ENCODE assay signal across 9 cellular contexts in genomic region chrX:153411988-153412574, GRCh38. TPM values are rescaled to one million over a fixed set of nuclear protein-coding genes. Genes with fewer than 3 reads are reported as not detected.
DNase-seq lines count a peak whose midpoint lies in the region; ATAC-seq, FAIRE-seq and TF ChIP-seq lines count a peak whose summit lies in the region.
"Had no signal": no experiment of that assay in that cellular context is flagged by ENCODE, and none has a peak within 500 bp of the region (broad histone marks: within the 10 kb centered on the region; RNA-seq: fewer than 3 reads in every experiment).

No MANE protein-coding gene starts in this region.

- H3K27me3 ChIP-seq in H1 (replicated peaks in 1 of 4; ENCODE audit: control insufficient read depth in 3 of 4, extremely low read depth in 1 of 4, insufficient read depth in 3 of 4, low read length in 3 of 4) (peaks cover 8 to 25% (median 16%) of the 10 kb centered on the region in 4 experiments), psoas muscle (ENCODE audit: insufficient read depth in 3 of 3, low read length in 2 of 3) (peaks cover 0 to 31% (median 5%) of the 10 kb centered on the region in 3 donors)
- H3K27me3 ChIP-seq: SJCRH30 had no signal

- no peak overlapping the region for H3K56ac ChIP-seq in H1 (replicated peaks; ENCODE audit: insufficient read length, low read depth, low read length)

- no peak overlapping the region for H3K9ac ChIP-seq in H1 (replicated peaks in 1 of 4; ENCODE audit: extremely low read depth in 1 of 4, low read depth in 3 of 4, low read length in 3 of 4)

- no peak for ATAC-seq in psoas muscle
- no peak for ATAC-seq in HG03139 (IDR thresholded peaks at IDR 0.05; ENCODE audit: unreplicated experiment)
- ATAC-seq in HG03378 (IDR thresholded peaks at IDR 0.05; ENCODE audit: unreplicated experiment) = no peak

- no peak for TF ChIP-seq EP300 in H1 (IDR thresholded peaks at IDR 0.05; ENCODE audit: borderline replicate concordance in 1 of 2, low read depth in 2 of 2, low read length in 2 of 2)

- intact Hi-C loops in psoas muscle (cut with DNase I) = no loop called here

- H3K79me1 ChIP-seq in H1 (ENCODE audit: low read depth, low read length) = no peaks in the 10 kb centered on the region

- no peak overlapping the region for H2BK20ac ChIP-seq in H1 (ENCODE audit: low read length)

- CTCF ChIA-PET in H1 (lab: Charles Lee; ENCODE audit: partially characterized antibody) = no interaction called here

- no peak overlapping the region for H4K8ac ChIP-seq in H1 (ENCODE audit: extremely low read depth, insufficient read depth, low read length)

- H4K5ac ChIP-seq in H1 (ENCODE audit: insufficient read length, low read depth, low read length) = no peak overlapping the region

- no peak for FAIRE-seq in H1 (lab: Jason Lieb, UNC)

- no peak overlapping the region for H2BK12ac ChIP-seq in H1 (ENCODE audit: low read depth, low read length)

- H3K23me2 ChIP-seq in H1 (ENCODE audit: low read depth, low read length) = peaks cover 3% of the 10 kb centered on the region; the same call in 1 of the 2 replicates

- no peak overlapping the region for H2BK5ac ChIP-seq in H1 (ENCODE audit: low read depth, low read length)

- H4K91ac ChIP-seq in H1 (replicated peaks; ENCODE audit: insufficient read length, low read length) = no peak overlapping the region

- TF ChIP-seq RAD21 in H1 (IDR thresholded peaks at IDR 0.05 in 1 of 2, conservative IDR thresholded peaks at IDR 0.05 in 1 of 2; ENCODE audit: low read depth in 2 of 2, low read length in 2 of 2) = no peak

- TF ChIP-seq CTCF in GM12864 (IDR thresholded peaks at IDR 0.05; ENCODE audit: low read depth, low read length, missing control alignments) = no peak
- TF ChIP-seq CTCF in H1 (IDR thresholded peaks at IDR 0.05; ENCODE audit: control extremely low read depth in 1 of 3, insufficient read depth in 1 of 3, low read depth in 1 of 3, low read length in 3 of 3) = no peak
- TF ChIP-seq CTCF in psoas muscle (IDR thresholded peaks at IDR 0.05) = no peak

- H4K20me1 ChIP-seq in H1 (replicated peaks in 1 of 2; ENCODE audit: control insufficient read depth in 1 of 2, insufficient read depth in 2 of 2, low read length in 2 of 2) = no peaks in the 10 kb centered on the region

- POLR2A ChIA-PET in H1 (lab: Charles Lee; ENCODE audit: partially characterized antibody) = no interaction called here

- H2BK120ac ChIP-seq in H1 (replicated peaks; ENCODE audit: low read depth, low read length) = no peak overlapping the region

- no peaks in the 10 kb centered on the region for H3K36me3 ChIP-seq in H1 (ENCODE audit: control insufficient read depth in 2 of 4, insufficient read depth in 4 of 4, low read length in 3 of 4)
- no peaks in the 10 kb centered on the region for H3K36me3 ChIP-seq in psoas muscle (ENCODE audit: insufficient read depth in 1 of 2, low read depth in 1 of 2)
- H3K36me3 ChIP-seq: SJCRH30 had no signal

- DNase-seq in GM12864 (ENCODE audit: low read depth) (no peak), NCI-H345 (lab: John Stamatoyannopoulos, UW) (peak; percentile 47), H1 (ENCODE audit: low read depth in 1 of 2, low spot score in 2 of 2) (no peak), psoas muscle (peak in 1 of 2 donors; percentile 48), ecto neural progenitor cell (ENCODE audit: low spot score) (no peak), COLO829 (ENCODE audit: low spot score) (no peak)
- DNase-seq: SJCRH30 had no signal

- 77% methylated on average over 12 of the region's 17 CpGs; no CpG with 5 or more reads in 1 of the 2 experiments for WGBS in H1 (ENCODE audit: extremely low coverage in 1 of 2, insufficient coverage in 1 of 2, insufficient read length in 1 of 2, insufficient replicate concordance in 2 of 2, low coverage in 1 of 2, low lambda C conversion rate in 2 of 2, missing lambda C conversion rate in 1 of 2), 2 experiments
- WGBS in psoas muscle, 3 donors = 27 to 52% (median 41%) methylated on average over 15 to 17 of the region's 17 CpGs

- peak overlapping the region; percentile 29 to 63 for H3K4me2 ChIP-seq in H1 (ENCODE audit: insufficient read depth in 1 of 2, low read depth in 2 of 2, low read length in 2 of 2)

- no peak overlapping the region for H3K14ac ChIP-seq in H1 (ENCODE audit: insufficient read length)

- 0 out of 7 replicates have a peak, but pooled peaks cover 0 to 3% (median under 1%) of the 10 kb centered on the region in 4 experiments for H3K4me1 ChIP-seq in H1 (replicated peaks in 1 of 4; ENCODE audit: control insufficient read depth in 3 of 4, insufficient read depth in 4 of 4, low read length in 3 of 4)
- no peaks in the 10 kb centered on the region for H3K4me1 ChIP-seq in psoas muscle
- H3K4me1 ChIP-seq: SJCRH30 had no signal

- no peak overlapping the region; the same call in 1 of the 2 replicates for H3K18ac ChIP-seq in H1 (ENCODE audit: extremely low read depth, low read length)

- H3K9me3 ChIP-seq in H1 (ENCODE audit: insufficient read depth in 2 of 2, low read depth in 1 of 2, low read length in 1 of 2) (no peaks in the 10 kb centered on the region), psoas muscle (no peaks in the 10 kb centered on the region)
- H3K9me3 ChIP-seq: SJCRH30 had no signal

- no peak overlapping the region for H2BK15ac ChIP-seq in H1 (ENCODE audit: low read length)

- H3K79me2 ChIP-seq in H1 (ENCODE audit: control insufficient read depth in 1 of 2, insufficient read depth in 2 of 2, low read length in 2 of 2) = no peaks in the 10 kb centered on the region

- no peak overlapping the region for H2AFZ ChIP-seq in H1 (ENCODE audit: low read length)

- H3K4ac ChIP-seq in H1 (replicated peaks; ENCODE audit: insufficient read length, low read depth, low read length) = no peak overlapping the region

- H3K4me3 ChIP-seq in GM12864 (ENCODE audit: low read depth, low read length) (peak overlapping the region; percentile 62), H1 (ENCODE audit: extremely low read depth in 1 of 4, insufficient read depth in 2 of 4, low read depth in 3 of 4, low read length in 4 of 4) (peak overlapping the region in 3 of 4 experiments; percentile 24 to 60 (median 26); a peak in 5 of 8 replicates), psoas muscle (peak overlapping the region; percentile 60)
- H3K4me3 ChIP-seq: SJCRH30 had no signal

- H2AK5ac ChIP-seq in H1 (ENCODE audit: low read depth, low read length) = no peak overlapping the region

- no peak overlapping the region for H3K23ac ChIP-seq in H1 (ENCODE audit: insufficient read length)

- H3K27ac ChIP-seq in H1 (ENCODE audit: low read depth, low read length) (no peak overlapping the region), psoas muscle (no peak overlapping the region)
- H3K27ac ChIP-seq: SJCRH30 had no signal

- no peak for TF ChIP-seq POLR2A in H1 (IDR thresholded peaks at IDR 0.05; ENCODE audit: control extremely low read depth in 1 of 2, low read depth in 2 of 2, low read length in 2 of 2)

TF ChIP-seq in H1, 55 proteins besides CTCF, POLR2A, EP300 and RAD21 (continues in another document):
- TF ChIP-seq KDM5A (IDR thresholded peaks at IDR 0.05; ENCODE audit: low read length) = no peak

RNA-seq across cellular contexts. Expression of gene ZFP92, which starts 0.8 kb away (rescaled TPM):
- 0.41 and 0.46 TPM in 2 replicates for total RNA-seq in H1 (2021; fragmentation: NEBNext Ultra II Directional; extraction: Animal tissue kit (Norgen Biotek cat#: 25700))
- 0.14 and 0.17 TPM in 2 replicates for polyA plus RNA-seq in H1 (2011; rRNA removed)
- 0.10 TPM for polyA plus RNA-seq in H1 (2011; cell fraction: cytosol; rRNA removed)
- polyA plus RNA-seq in H1 (2011; cell fraction: nucleus; rRNA removed) = 0.23 TPM
- polyA plus RNA-seq in H1 (2012, experiment 1 of 2) = 0.23 to 0.28 TPM (median 0.26 TPM) in 4 replicates
- polyA plus RNA-seq in H1 (2012, experiment 2 of 2) = 0.12 TPM
- 0.16 TPM for polyA plus RNA-seq in H1 (2013, experiment 1 of 2)
- polyA plus RNA-seq in H1 (2013, experiment 2 of 2) = 0.18 TPM
- 0.25 and 0.27 TPM in 2 replicates for polyA minus RNA-seq in H1 (2011; rRNA and poly(A)+ RNA removed)
- polyA minus RNA-seq in H1 (2011; cell fraction: cytosol; rRNA and poly(A)+ RNA removed) = 0.37 TPM
- polyA minus RNA-seq in H1 (2011; cell fraction: nucleus; rRNA and poly(A)+ RNA removed) = 0.40 TPM
- under 1 TPM; 0.30 to 0.50 (median 0.36) TPM for total RNA-seq in psoas muscle
- under 1 TPM; 0.10 to 0.16 (median 0.16) TPM for polyA plus RNA-seq in psoas muscle
- total RNA-seq: SJCRH30 had no signal

RNA-seq across cellular contexts. Expression of gene PNMA6E, which starts 10.9 kb away (rescaled TPM):
- not detected in 2 replicates for total RNA-seq in H1 (2021; fragmentation: NEBNext Ultra II Directional; extraction: Animal tissue kit (Norgen Biotek cat#: 25700))
- not detected in 2 replicates for polyA plus RNA-seq in H1 (2011; rRNA removed)
- polyA plus RNA-seq in H1 (2011; cell fraction: cytosol; rRNA removed) = not detected
- polyA plus RNA-seq in H1 (2011; cell fraction: nucleus; rRNA removed) = not detected
- polyA plus RNA-seq in H1 (2012, experiment 1 of 2) = not detected in 4 replicates
- polyA plus RNA-seq in H1 (2012, experiment 2 of 2) = not detected
- not detected for polyA plus RNA-seq in H1 (2013, experiment 1 of 2)
- polyA plus RNA-seq in H1 (2013, experiment 2 of 2) = not detected
- polyA minus RNA-seq in H1 (2011; rRNA and poly(A)+ RNA removed) = not detected in 2 replicates
- polyA minus RNA-seq in H1 (2011; cell fraction: cytosol; rRNA and poly(A)+ RNA removed) = not detected
- not detected for polyA minus RNA-seq in H1 (2011; cell fraction: nucleus; rRNA and poly(A)+ RNA removed)
- not detected for total RNA-seq in psoas muscle
- not detected for polyA plus RNA-seq in psoas muscle
- total RNA-seq: SJCRH30 had no signal

RNA-seq across cellular contexts. Expression of gene TREX2, which starts 33.8 kb away (rescaled TPM):
- total RNA-seq in H1 (2021; fragmentation: NEBNext Ultra II Directional; extraction: Animal tissue kit (Norgen Biotek cat#: 25700)) = 0.69 and 0.71 TPM in 2 replicates
- 0.80 and 1.5 TPM in 2 replicates for polyA plus RNA-seq in H1 (2011; rRNA removed)
- polyA plus RNA-seq in H1 (2011; cell fraction: cytosol; rRNA removed) = 0.79 TPM
- 4.4 TPM for polyA plus RNA-seq in H1 (2011; cell fraction: nucleus; rRNA removed)
- 0.30 to 0.61 TPM (median 0.49 TPM) in 4 replicates for polyA plus RNA-seq in H1 (2012, experiment 1 of 2)
- polyA plus RNA-seq in H1 (2012, experiment 2 of 2) = 0.68 TPM
- 0.39 TPM for polyA plus RNA-seq in H1 (2013, experiment 1 of 2)
- 0.31 TPM for polyA plus RNA-seq in H1 (2013, experiment 2 of 2)
- polyA minus RNA-seq in H1 (2011; rRNA and poly(A)+ RNA removed) = 0.22 and 0.38 TPM in 2 replicates
- 2.0 TPM for polyA minus RNA-seq in H1 (2011; cell fraction: cytosol; rRNA and poly(A)+ RNA removed)
- 5.1 TPM for polyA minus RNA-seq in H1 (2011; cell fraction: nucleus; rRNA and poly(A)+ RNA removed)
- total RNA-seq in psoas muscle = under 1 TPM in 3 of 4 donors, not detected in 1; 0.25 to 0.56 (median 0.42) TPM
- polyA plus RNA-seq in psoas muscle = under 1 TPM in 2 of 3 donors, not detected in 1; 0.10 to 0.27 TPM

RNA-seq across cellular contexts. Expression of gene HAUS7, which starts 58.3 kb away (rescaled TPM):
- total RNA-seq in H1 (2021; fragmentation: NEBNext Ultra II Directional; extraction: Animal tissue kit (Norgen Biotek cat#: 25700)) = 53.4 and 54.0 TPM in 2 replicates
- polyA plus RNA-seq in H1 (2011; rRNA removed) (45.4 and 56.9 TPM in 2 replicates), psoas muscle (10 to 100 TPM in 2 of 3 donors, 1 to 10 TPM in 1; 8.3 to 18.5 (median 15.0) TPM)
- 55.1 TPM for polyA plus RNA-seq in H1 (2011; cell fraction: cytosol; rRNA removed)
- polyA plus RNA-seq in H1 (2011; cell fraction: nucleus; rRNA removed) = 89.9 TPM
- polyA plus RNA-seq in H1 (2012, experiment 1 of 2) = 22.9 to 64.8 TPM (median 56.1 TPM) in 4 replicates
- polyA plus RNA-seq in H1 (2012, experiment 2 of 2) = 50.9 TPM
- polyA plus RNA-seq in H1 (2013, experiment 1 of 2) = 30.3 TPM
- 32.6 TPM for polyA plus RNA-seq in H1 (2013, experiment 2 of 2)
- 30.5 and 30.6 TPM in 2 replicates for polyA minus RNA-seq in H1 (2011; rRNA and poly(A)+ RNA removed)
- polyA minus RNA-seq in H1 (2011; cell fraction: cytosol; rRNA and poly(A)+ RNA removed) = 20.8 TPM
- polyA minus RNA-seq in H1 (2011; cell fraction: nucleus; rRNA and poly(A)+ RNA removed) = 17.5 TPM
- 10 to 100 TPM; 10.7 to 17.3 (median 12.7) TPM for total RNA-seq in psoas muscle
